ENCODE assay signal across 8 cellular contexts in genomic region chr2:120253021-120253882, GRCh38. TPM values are rescaled to one million over a fixed set of nuclear protein-coding genes. Genes with fewer than 3 reads are reported as not detected.
A peak's percentile ranks its signal among the peaks of the same experiment; 100 is the strongest.
DNase-seq lines count a peak whose midpoint lies in the region; ATAC-seq and TF ChIP-seq lines count a peak whose summit lies in the region.

No MANE protein-coding gene starts in this region.

- peaks cover 13% of the 10 kb centered on the region for H3K4me1 ChIP-seq in mesodermal cell (ENCODE audit: control insufficient read depth, insufficient read depth, low read length, poor library complexity, severe bottlenecking)
- H3K4me1 ChIP-seq in stomach, result peaks cover 12 to 50% (median 32%) of the 10 kb centered on the region in 4 donors

- WGBS in mesodermal cell (ENCODE audit: insufficient coverage in 2 of 2), 2 experiments, result 0 to 1% methylated on average over 45 to 46 of the region's 60 CpGs
- 0 to 1% (median 0%) methylated on average over 33 to 60 of the region's 60 CpGs for WGBS in stomach, 5 donors

- H3K27me3 ChIP-seq in BJ (ENCODE audit: control insufficient read depth, insufficient read depth, low read length) (no peaks in the 10 kb centered on the region), stomach (no peaks in the 10 kb centered on the region)

- intact Hi-C loops in stomach (cut with DNase I; ENCODE audit: low total_unique reads), result no loop called here

- TF ChIP-seq POLR2A in GM18505 (IDR thresholded peaks at IDR 0.05; ENCODE audit: borderline replicate concordance, extremely low read depth, insufficient read depth, insufficient read length) (no peak), stomach (IDR thresholded peaks at IDR 0.05) (no peak)

- ATAC-seq in GM18505 (IDR thresholded peaks at IDR 0.05; ENCODE audit: unreplicated experiment) (peak; percentile 26), HG02885 (IDR thresholded peaks at IDR 0.05; ENCODE audit: poor library complexity, unreplicated experiment) (peak; percentile 35)

- H3K4me3 ChIP-seq in BJ (ENCODE audit: low read depth, low read length) (peak overlapping the region; percentile 85), mesodermal cell (ENCODE audit: extremely low read depth, insufficient read depth, low read length, poor library complexity, severe bottlenecking) (peak overlapping the region; percentile 68), stomach (peak overlapping the region; percentile 66 to 98 (median 85))

- CTCF ChIA-PET in BJ (lab: Yijun Ruan, JAX), result interaction anchor here (0.5 to 3.8 kb wide), 6 partner anchors 13 to 60 kb away, joined by 3 to 14 read pairs (median 3); no protein-coding TSS in a partner anchor

- POLR2A ChIA-PET in BJ (lab: Charles Lee), result interaction anchor here (1.0 kb wide), 1 partner anchor 14 kb away, joined by 3 read pairs; no protein-coding TSS in a partner anchor

- H3K27ac ChIP-seq in epithelial cell of prostate (peak overlapping the region; percentile 90), mesodermal cell (ENCODE audit: low read depth, low read length, severe bottlenecking) (peak overlapping the region; percentile 80), stomach (peak overlapping the region; percentile 88 to 97 (median 92))

- no peak for TF ChIP-seq EP300 in stomach (IDR thresholded peaks at IDR 0.05)

- H3K9me3 ChIP-seq in mesodermal cell (ENCODE audit: control insufficient read depth, low read length) (peaks cover 4% of the 10 kb centered on the region), stomach (no peaks in the 10 kb centered on the region)

- TF ChIP-seq CTCF in BJ (IDR thresholded peaks at IDR 0.05; ENCODE audit: insufficient read depth, low read depth, low read length), result peak; percentile 53
- TF ChIP-seq CTCF in stomach (IDR thresholded peaks at IDR 0.05), result peak in 4 of 7 experiments; percentile 2 to 44 (median 21)

- no peak for DNase-seq in BJ (ENCODE audit: low read depth)
- peak; percentile 59 for DNase-seq in NCI-H2227 treated with DMSO at 0.1 percent for 48 hours (lab: John Stamatoyannopoulos, UW)
- peak; percentile 28 for DNase-seq in activated CD8-positive, alpha-beta memory T cell treated with anti-CD3 and anti-CD28 coated beads, Interleukin-2, amount 50 U/mL, for 4 hours
- no peak for DNase-seq in epithelial cell of prostate (ENCODE audit: low read depth, low spot score)
- DNase-seq in stomach, result peak; percentile 79

- H3K36me3 ChIP-seq in BJ (ENCODE audit: control insufficient read depth, insufficient read depth, low read length) (no peaks in the 10 kb centered on the region), mesodermal cell (ENCODE audit: control insufficient read depth, insufficient read depth, low read length) (peaks cover 14% of the 10 kb centered on the region), stomach (no peaks in the 10 kb centered on the region)

RNA-seq across cellular contexts. Expression of gene RALB, which starts 0.6 kb away (rescaled TPM):
- polyA plus RNA-seq in BJ (2011; rRNA removed) (33.3 and 60.7 TPM in 2 replicates), stomach (10 to 100 TPM; 27.5 to 87.4 (median 52.7) TPM)
- 29.6 and 38.8 TPM in 2 replicates for polyA minus RNA-seq in BJ (2011; rRNA and poly(A)+ RNA removed)
- polyA plus RNA-seq in mesodermal cell (2013, experiment 1 of 2), result 81.9 TPM
- 78.4 TPM for polyA plus RNA-seq in mesodermal cell (2013, experiment 2 of 2)
- 10 to 100 TPM; 26.3 to 44.6 (median 40.0) TPM for total RNA-seq in stomach

RNA-seq across cellular contexts. Expression of gene TMEM185B, which starts 30.1 kb away (rescaled TPM):
- polyA plus RNA-seq in BJ (2011; rRNA removed) (20.0 and 32.0 TPM in 2 replicates), stomach (1 to 10 TPM; 1.5 to 4.5 (median 3.4) TPM)
- 9.6 and 12.8 TPM in 2 replicates for polyA minus RNA-seq in BJ (2011; rRNA and poly(A)+ RNA removed)
- 16.1 TPM for polyA plus RNA-seq in mesodermal cell (2013, experiment 1 of 2)
- polyA plus RNA-seq in mesodermal cell (2013, experiment 2 of 2), result 15.9 TPM
- 10 to 100 TPM; 13.6 to 47.8 (median 28.6) TPM for total RNA-seq in stomach

Comparison
In these comparisons a context has a peak if more than half of its experiments do, and no peak if none do; other contexts are left out.
1. DNase-seq: peak in NCI-H2227 treated with DMSO at 0.1 percent for 48 hours (single experiment), activated CD8-positive, alpha-beta memory T cell treated with anti-CD3 and anti-CD28 coated beads, Interleukin-2, amount 50 U/mL, for 4 hours (single experiment) and stomach (single experiment); none in BJ (single experiment) and epithelial cell of prostate (single experiment).
2. Peak in every context shown above with its lines, with median percentiles within 50 percentile points of each other: H3K4me3 ChIP-seq and H3K27ac ChIP-seq.